Comparison of ENCODE assay signal across 8 cellular contexts in the genomic region with DNA sequence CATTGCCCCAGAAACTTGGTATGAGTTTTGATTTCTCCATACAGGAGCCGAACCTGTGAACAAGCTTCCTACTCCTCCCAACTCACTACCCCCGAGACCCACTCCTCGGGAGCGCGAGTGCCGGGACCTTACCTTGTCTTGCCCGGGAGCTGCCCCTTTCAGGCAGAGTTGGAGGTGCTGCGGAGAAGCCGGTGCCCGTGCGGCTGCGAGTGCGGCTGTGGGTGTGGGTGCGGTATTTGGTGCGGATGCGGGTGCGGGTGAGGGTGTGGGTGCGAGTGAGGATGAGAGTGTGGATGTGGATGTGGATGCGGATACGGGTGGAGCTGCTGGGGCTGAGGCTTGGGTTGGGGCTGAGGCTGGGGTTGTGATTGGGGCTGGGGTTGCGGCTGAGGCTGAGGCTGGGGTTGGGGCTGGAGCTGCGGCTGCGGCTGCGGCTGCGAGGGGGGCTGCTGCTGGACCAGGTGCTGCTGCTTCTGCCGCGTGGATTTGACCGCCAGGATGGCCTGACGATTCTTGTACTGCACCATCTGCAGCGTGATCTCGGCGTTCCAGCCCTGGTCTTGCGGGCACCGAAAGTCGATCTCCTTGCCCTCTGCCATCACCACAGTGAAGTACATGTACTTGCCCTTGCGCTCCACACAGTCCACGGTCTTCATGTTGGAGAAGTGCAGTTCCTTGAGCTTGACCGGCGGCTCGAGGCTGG. TPM values are rescaled to one million over a fixed set of nuclear protein-coding genes. Genes with fewer than 3 reads are reported as not detected.
DNase-seq lines count a peak whose midpoint lies in the region; ATAC-seq and TF ChIP-seq lines count a peak whose summit lies in the region.

No MANE protein-coding gene starts in this region.

- H3K27me3 ChIP-seq in neutrophil (peaks cover 52% of the 10 kb centered on the region), upper lobe of right lung (no peaks in the 10 kb centered on the region)

- H3K36me3 ChIP-seq in neutrophil (no peaks in the 10 kb centered on the region), upper lobe of right lung (no peaks in the 10 kb centered on the region)

- peak overlapping the region; percentile 98 for H3K4me3 ChIP-seq in fibroblast of villous mesenchyme (ENCODE audit: low read depth, low read length)
- peak overlapping the region; percentile 70 to 72 for H3K4me3 ChIP-seq in neutrophil (ENCODE audit: low read depth in 1 of 2, low read length in 1 of 2)
- H3K4me3 ChIP-seq in upper lobe of right lung: peak overlapping the region; percentile 82

- H3K9me3 ChIP-seq in neutrophil (no peaks in the 10 kb centered on the region), upper lobe of right lung (no peaks in the 10 kb centered on the region)

- H3K4me1 ChIP-seq in neutrophil (ENCODE audit: control insufficient read depth in 1 of 2, insufficient read depth in 1 of 2, low read depth in 1 of 2, low read length in 1 of 2): peaks cover 40 to 50% of the 10 kb centered on the region in 2 experiments
- H3K4me1 ChIP-seq in upper lobe of right lung: peaks cover 10% of the 10 kb centered on the region

- no peak for TF ChIP-seq CTCF in 22Rv1 (IDR thresholded peaks at IDR 0.05)
- no peak for TF ChIP-seq CTCF in fibroblast of villous mesenchyme (IDR thresholded peaks at IDR 0.05; ENCODE audit: insufficient read depth, low read depth, low read length)
- TF ChIP-seq CTCF in neutrophil (IDR thresholded peaks at IDR 0.05): no peak
- TF ChIP-seq CTCF in upper lobe of right lung (IDR thresholded peaks at IDR 0.05): no peak

- intact Hi-C loops in upper lobe of right lung (cut with DNase I): loop anchor here (10.0 kb wide), 1 partner anchor 506 kb away; no protein-coding TSS in a partner anchor

- ATAC-seq in GM21717 (IDR thresholded peaks at IDR 0.05; ENCODE audit: unreplicated experiment): peak; percentile 11
- ATAC-seq in upper lobe of right lung: peak; percentile 31

- H3K27ac ChIP-seq in 22Rv1: peak overlapping the region; percentile 78
- H3K27ac ChIP-seq in neutrophil: peak overlapping the region; percentile 49
- H3K27ac ChIP-seq in upper lobe of right lung: peak overlapping the region; percentile 98

- DNase-seq in NOMO-1 treated with DMSO at 0.1 percent for 48 hours (lab: John Stamatoyannopoulos, UW; ENCODE audit: unreplicated experiment) (peak; percentile 37), fibroblast of villous mesenchyme (ENCODE audit: low read depth) (peak; percentile 55), upper lobe of right lung (peak; percentile 72), dedifferentiated amniotic fluid mesenchymal stem cell (ENCODE audit: extremely low spot score) (no peak)
- DNase-seq in activated effector memory CD4-positive, alpha-beta T cell treated with Interleukin-2 at 50 U/mL for 16 hours: peak; percentile 53

RNA-seq across cellular contexts. Expression of gene PHLDA1, which starts 1.0 kb away (rescaled TPM):
- total RNA-seq in fibroblast of villous mesenchyme: 68.3 and 70.4 TPM in 2 replicates
- 16.2 TPM for total RNA-seq in upper lobe of right lung

RNA-seq across cellular contexts. Expression of gene NAP1L1, which starts 54.0 kb away (rescaled TPM):
- total RNA-seq in fibroblast of villous mesenchyme (188 and 233 TPM in 2 replicates), upper lobe of right lung (500 TPM)
